In the genomic region with DNA sequence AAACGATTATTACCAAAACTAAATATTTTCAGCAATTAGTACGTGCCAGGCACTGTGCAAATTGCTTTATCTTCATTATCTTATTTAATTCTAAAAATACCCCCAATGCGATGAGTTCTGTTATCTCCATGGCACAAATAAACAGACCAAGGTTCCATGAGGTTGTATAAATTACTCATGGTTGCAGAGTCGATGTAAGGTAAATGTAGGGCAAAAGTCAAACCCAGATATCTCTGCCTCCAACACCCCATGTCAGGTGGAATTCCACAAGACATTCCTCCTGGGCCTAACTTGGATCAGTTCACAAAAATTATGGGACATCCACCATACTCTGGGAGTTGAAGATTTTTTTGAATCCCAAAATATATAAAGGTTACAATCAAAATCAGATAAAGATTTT, we compare ENCODE assay signal across 10 cellular contexts. TPM values are rescaled to one million over a fixed set of nuclear protein-coding genes. Genes with fewer than 3 reads are reported as not detected.
"Had no signal": no experiment of that assay in that cellular context is flagged by ENCODE, and none has a peak within 500 bp of the region (broad histone marks: within the 10 kb centered on the region; RNA-seq: fewer than 3 reads in every experiment).

No MANE protein-coding gene starts in this region.

- DNase-seq: H9, HCEC 1CT, IMR-90 had no signal

- FAIRE-seq: H1, H54, HTR-8/SVneo, K562 had no signal

- H3K27ac ChIP-seq: HL-60 had no signal

- H3K4me3 ChIP-seq: GM23338, K562 had no signal

- H3K4me1 Mint-ChIP-seq: GM23338 had no signal

- H3K27ac Mint-ChIP-seq: GM23338, H9 had no signal

- ATAC-seq: GM23338, K562 had no signal

- H3K4me3 Mint-ChIP-seq: GM23338, H9 had no signal

RNA-seq across cellular contexts. Expression of a gene that starts 43.7 kb away (rescaled TPM):
- total RNA-seq: GM23338, H1, H9, HT-29, IMR-90 had no signal
- polyA plus RNA-seq: GM23338, H1, IMR-90 had no signal
